ENCODE assay signal across 1 cellular context in genomic region chr5:132003170-132003744, GRCh38.
TF ChIP-seq lines count a peak whose summit lies in the region.

No MANE protein-coding gene starts in this region.

TF ChIP-seq in H1, 55 proteins besides CTCF, POLR2A, EP300 and RAD21:
- peak; percentile 51 for TF ChIP-seq NANOG (IDR thresholded peaks at IDR 0.05; ENCODE audit: insufficient read depth, low read depth, low read length, poor library complexity, severe bottlenecking)
- 0 out of 2 replicates have a peak, but pooled peaks have one; percentile 43 for TF ChIP-seq TBP (IDR thresholded peaks at IDR 0.05; ENCODE audit: low read depth, low read length)
- TF ChIP-seq SAP30 (IDR thresholded peaks at IDR 0.05; ENCODE audit: insufficient read depth, insufficient replicate concordance, low read length), result no peak
- TF ChIP-seq TAF7 (optimal IDR thresholded peaks at IDR 0.05; ENCODE audit: borderline replicate concordance, low read depth, low read length), result peak; percentile 28
- peak; percentile 91 for TF ChIP-seq CTBP2 (IDR thresholded peaks at IDR 0.05; ENCODE audit: borderline replicate concordance, insufficient read depth, insufficient read length, low read length)
- TF ChIP-seq ZNF274 (IDR thresholded peaks at IDR 0.05; ENCODE audit: borderline replicate concordance, extremely low read depth, low read length), result no peak
- TF ChIP-seq YY1 (IDR thresholded peaks at IDR 0.05; ENCODE audit: low read depth, low read length), result peak; percentile 77
- peak in 1 of 2 experiments; percentile 21; a peak in 2 of 4 replicates for TF ChIP-seq SIN3A (conservative IDR thresholded peaks at IDR 0.05 in 1 of 2, IDR thresholded peaks at IDR 0.05 in 1 of 2; ENCODE audit: low read depth in 1 of 2, low read length in 2 of 2)
- TF ChIP-seq TAF1 (IDR thresholded peaks at IDR 0.05; ENCODE audit: low read depth, low read length), result 0 out of 2 replicates have a peak, but pooled peaks have one; percentile 32
- 0 out of 2 replicates have a peak, but pooled peaks have one; percentile 9 for TF ChIP-seq MAX (IDR thresholded peaks at IDR 0.05)
- TF ChIP-seq KDM1A (IDR thresholded peaks at IDR 0.05; ENCODE audit: borderline replicate concordance, low read length), result peak; percentile 35; the same call in 1 of the 2 replicates
- no peak for TF ChIP-seq RXRA (IDR thresholded peaks at IDR 0.05; ENCODE audit: insufficient read depth, low read depth, low read length)
- TF ChIP-seq TEAD4 (IDR thresholded peaks at IDR 0.05; ENCODE audit: low read depth, low read length), result peak; percentile 24; the same call in 1 of the 2 replicates
